Comparison of ENCODE assay signal across 10 cellular contexts in genomic region chr12:108468149-108468968, GRCh38. TPM values are rescaled to one million over a fixed set of nuclear protein-coding genes. Genes with fewer than 3 reads are reported as not detected.
DNase-seq lines count a peak whose midpoint lies in the region; ATAC-seq and TF ChIP-seq lines count a peak whose summit lies in the region.
"Had no signal": no experiment of that assay in that cellular context is flagged by ENCODE, and none has a peak within 500 bp of the region (broad histone marks: within the 10 kb centered on the region; RNA-seq: fewer than 3 reads in every experiment).

No MANE protein-coding gene starts in this region.

- no peaks in the 10 kb centered on the region for H3K27me3 ChIP-seq in gastrocnemius medialis

- DNase-seq in A172 (ENCODE audit: low spot score): peak; percentile 41
- DNase-seq in GM13976 (ENCODE audit: low spot score): peak; percentile 66
- DNase-seq in fibroblast of mammary gland (ENCODE audit: low read depth): peak; percentile 26
- DNase-seq in gastrocnemius medialis: no peak
- DNase-seq in superior temporal gyrus (ENCODE audit: extremely low spot score): no peak
- DNase-seq in NCI-H1048 (lab: John Stamatoyannopoulos, UW): no peak
- DNase-seq: DMS79, NCI-H1694 had no signal

- no peaks in the 10 kb centered on the region for H3K36me3 ChIP-seq in gastrocnemius medialis

- no peak for TF ChIP-seq POLR2A in gastrocnemius medialis (IDR thresholded peaks at IDR 0.05)

- intact Hi-C loops in gastrocnemius medialis (cut with DNase I; ENCODE audit: low total_unique reads): no loop called here

- no peak overlapping the region for H3K27ac ChIP-seq in gastrocnemius medialis

- H3K9me3 ChIP-seq in gastrocnemius medialis: no peaks in the 10 kb centered on the region

- no peaks in the 10 kb centered on the region for H3K4me1 ChIP-seq in gastrocnemius medialis

- H3K4me3 ChIP-seq in fibroblast of mammary gland (ENCODE audit: control insufficient read depth, low read depth, low read length): no peak overlapping the region
- H3K4me3 ChIP-seq in gastrocnemius medialis: no peak overlapping the region

- ATAC-seq in gastrocnemius medialis: no peak
- ATAC-seq in HG03196 (IDR thresholded peaks at IDR 0.05; ENCODE audit: unreplicated experiment): no peak

- no peak for TF ChIP-seq CTCF in GM13976 (IDR thresholded peaks at IDR 0.05; ENCODE audit: borderline replicate concordance, control extremely low read depth, extremely low read depth, insufficient read depth, missing control alignments)
- no peak for TF ChIP-seq CTCF in fibroblast of mammary gland (conservative IDR thresholded peaks at IDR 0.05; ENCODE audit: control insufficient read depth, insufficient read depth, low read depth, low read length)
- TF ChIP-seq CTCF in gastrocnemius medialis (IDR thresholded peaks at IDR 0.05 in 4 of 5, conservative IDR thresholded peaks at IDR 0.05 in 1 of 5): no peak

- in situ Hi-C loops in GM13976 (cut with MboI; ENCODE audit: low sequenced_read_pairs, unreplicated experiment): no loop called here
- in situ Hi-C loops in gastrocnemius medialis (cut with MboI; ENCODE audit: low sequenced_read_pairs in 4 of 4): loop anchor here in 2 of 4 donors (25.0 kb wide), 1 partner anchor 231 kb away; no protein-coding TSS in a partner anchor

TF ChIP-seq in PFSK-1, 5 proteins besides CTCF, POLR2A, EP300 and RAD21:
- TF ChIP-seq, protein P1, sequence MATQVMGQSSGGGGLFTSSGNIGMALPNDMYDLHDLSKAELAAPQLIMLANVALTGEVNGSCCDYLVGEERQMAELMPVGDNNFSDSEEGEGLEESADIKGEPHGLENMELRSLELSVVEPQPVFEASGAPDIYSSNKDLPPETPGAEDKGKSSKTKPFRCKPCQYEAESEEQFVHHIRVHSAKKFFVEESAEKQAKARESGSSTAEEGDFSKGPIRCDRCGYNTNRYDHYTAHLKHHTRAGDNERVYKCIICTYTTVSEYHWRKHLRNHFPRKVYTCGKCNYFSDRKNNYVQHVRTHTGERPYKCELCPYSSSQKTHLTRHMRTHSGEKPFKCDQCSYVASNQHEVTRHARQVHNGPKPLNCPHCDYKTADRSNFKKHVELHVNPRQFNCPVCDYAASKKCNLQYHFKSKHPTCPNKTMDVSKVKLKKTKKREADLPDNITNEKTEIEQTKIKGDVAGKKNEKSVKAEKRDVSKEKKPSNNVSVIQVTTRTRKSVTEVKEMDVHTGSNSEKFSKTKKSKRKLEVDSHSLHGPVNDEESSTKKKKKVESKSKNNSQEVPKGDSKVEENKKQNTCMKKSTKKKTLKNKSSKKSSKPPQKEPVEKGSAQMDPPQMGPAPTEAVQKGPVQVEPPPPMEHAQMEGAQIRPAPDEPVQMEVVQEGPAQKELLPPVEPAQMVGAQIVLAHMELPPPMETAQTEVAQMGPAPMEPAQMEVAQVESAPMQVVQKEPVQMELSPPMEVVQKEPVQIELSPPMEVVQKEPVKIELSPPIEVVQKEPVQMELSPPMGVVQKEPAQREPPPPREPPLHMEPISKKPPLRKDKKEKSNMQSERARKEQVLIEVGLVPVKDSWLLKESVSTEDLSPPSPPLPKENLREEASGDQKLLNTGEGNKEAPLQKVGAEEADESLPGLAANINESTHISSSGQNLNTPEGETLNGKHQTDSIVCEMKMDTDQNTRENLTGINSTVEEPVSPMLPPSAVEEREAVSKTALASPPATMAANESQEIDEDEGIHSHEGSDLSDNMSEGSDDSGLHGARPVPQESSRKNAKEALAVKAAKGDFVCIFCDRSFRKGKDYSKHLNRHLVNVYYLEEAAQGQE (IDR thresholded peaks at IDR 0.05; ENCODE audit: insufficient read depth in 1 of 2, low read depth in 2 of 2, low read length in 2 of 2): peak; percentile 87 to 97
- TF ChIP-seq POLR2AphosphoS5 (IDR thresholded peaks at IDR 0.05; ENCODE audit: low read depth, low read length): no peak
TF ChIP-seq in PFSK-1: peak in this region for 1.

RNA-seq across cellular contexts. Expression of gene FICD, which starts 46.7 kb away (rescaled TPM):
- 9.1 and 9.3 TPM in 2 replicates for total RNA-seq in A172 (2014; rRNA removed; shearing (Covaris generic))
- polyA plus RNA-seq in PFSK-1 (2012; ENCODE audit: insufficient read length, low read depth): 8.5 TPM
- 1 to 10 TPM; 3.1 to 4.6 (median 3.6) TPM for total RNA-seq in gastrocnemius medialis

Comparison
In these comparisons a context has a peak if more than half of its experiments do, and no peak if none do; other contexts are left out.
1. DNase-seq: peak in A172 (single experiment), GM13976 (single experiment) and fibroblast of mammary gland (single experiment); none in gastrocnemius medialis (0 of 2), superior temporal gyrus (single experiment) and NCI-H1048 (single experiment).